Comparison of ENCODE assay signal across 1 cellular context in genomic region chr7:135177021-135177696, GRCh38.
TF ChIP-seq lines count a peak whose summit lies in the region.

No MANE protein-coding gene starts in this region.

TF ChIP-seq in GM12878, 131 proteins besides CTCF, POLR2A, EP300 and RAD21:
- no peak for TF ChIP-seq SRF (IDR thresholded peaks at IDR 0.05; ENCODE audit: low read depth in 2 of 2, low read length in 2 of 2)
- no peak for TF ChIP-seq STAT1 (conservative IDR thresholded peaks at IDR 0.05)
- no peak for TF ChIP-seq IRF5 (IDR thresholded peaks at IDR 0.05; ENCODE audit: borderline replicate concordance)
- no peak for TF ChIP-seq SIX5 (IDR thresholded peaks at IDR 0.05; ENCODE audit: low read depth, low read length, severe bottlenecking)
- no peak for TF ChIP-seq STAT3 (IDR thresholded peaks at IDR 0.05; ENCODE audit: low read depth, low read length)
- no peak for TF ChIP-seq E2F4 (IDR thresholded peaks at IDR 0.05; ENCODE audit: low read depth, low read length)
- no peak for TF ChIP-seq TCF12 (IDR thresholded peaks at IDR 0.05; ENCODE audit: low read depth, low read length)
- no peak for TF ChIP-seq PKNOX1 (IDR thresholded peaks at IDR 0.05)
- TF ChIP-seq ATF2 (IDR thresholded peaks at IDR 0.05; ENCODE audit: low read length) = no peak
- TF ChIP-seq GABPA (IDR thresholded peaks at IDR 0.05; ENCODE audit: low read depth) = no peak
- TF ChIP-seq ZNF207 (IDR thresholded peaks at IDR 0.05; ENCODE audit: borderline replicate concordance) = no peak
